Comparison of ENCODE assay signal across 1 cellular context in the genomic region with DNA sequence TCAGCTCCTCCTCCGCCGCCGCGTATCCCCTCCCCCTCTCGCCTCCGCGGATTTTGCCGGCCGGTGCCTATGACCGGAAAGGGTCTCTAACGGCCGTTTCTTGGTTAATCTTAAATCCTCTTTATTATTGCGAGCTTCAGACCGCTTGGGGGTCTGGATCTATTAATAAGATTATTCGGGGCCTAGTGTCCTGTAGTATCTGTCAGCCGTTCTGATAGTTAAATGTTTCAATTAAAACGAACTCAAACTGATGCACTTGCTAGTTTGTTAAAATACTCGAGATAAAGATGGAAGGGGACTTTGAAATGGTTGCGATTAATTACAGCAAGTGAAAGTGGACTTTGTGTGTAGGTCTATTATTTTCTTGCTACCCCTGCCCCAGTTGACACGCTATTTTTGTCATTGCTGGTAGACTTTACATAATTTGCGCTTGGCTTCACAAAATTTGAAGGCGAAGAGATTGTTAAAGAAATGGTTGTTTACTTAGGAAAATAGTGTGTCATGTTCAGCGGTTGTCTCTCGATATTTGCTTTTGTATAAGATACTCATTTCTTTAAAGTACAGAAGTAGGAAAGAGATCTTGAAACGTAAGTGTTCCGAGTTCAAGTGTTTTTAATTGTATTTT.
TF ChIP-seq lines count a peak whose summit lies in the region.

No MANE protein-coding gene starts in this region.

TF ChIP-seq in SK-N-SH, 30 proteins besides CTCF, POLR2A, EP300 and RAD21 (continued from another document):
- no peak for TF ChIP-seq USF1 (IDR thresholded peaks at IDR 0.05; ENCODE audit: borderline replicate concordance, low read depth)
TF ChIP-seq in SK-N-SH: peak in this region for 2.
